13 cellular contexts compared by ENCODE assay signal in genomic region chr3:116579843-116580242, GRCh38.
A peak's percentile ranks its signal among the peaks of the same experiment; 100 is the strongest.
DNase-seq lines count a peak whose midpoint lies in the region; ATAC-seq and TF ChIP-seq lines count a peak whose summit lies in the region.
"Had no signal": no experiment of that assay in that cellular context is flagged by ENCODE, and none has a peak within 500 bp of the region (broad histone marks: within the 10 kb centered on the region; RNA-seq: fewer than 3 reads in every experiment).

No MANE protein-coding gene starts in this region.

- H3K4me3 ChIP-seq in A673 (ENCODE audit: low read depth, low read length, poor library complexity, severe bottlenecking): no peak overlapping the region
- H3K4me3 ChIP-seq in GM23248: no peak overlapping the region
- no peak overlapping the region for H3K4me3 ChIP-seq in SK-N-MC
- H3K4me3 ChIP-seq: BLaER1 had no signal

- TF ChIP-seq CTCF in A673 (conservative IDR thresholded peaks at IDR 0.05; ENCODE audit: low read depth, low read length): no peak

- H3K27me3 ChIP-seq in A673 (replicated peaks; ENCODE audit: insufficient read depth, low read depth, low read length, poor library complexity): no peaks in the 10 kb centered on the region
- H3K27me3 ChIP-seq in GM23248 (replicated peaks; ENCODE audit: insufficient read depth): no peaks in the 10 kb centered on the region
- H3K27me3 ChIP-seq: BLaER1 had no signal

- CTCF ChIA-PET in A673 (lab: Charles Lee): no interaction called here

- 5 to 8% methylated on average over 6 of the region's 6 CpGs for WGBS in GM23248 (ENCODE audit: low coverage in 1 of 2, low lambda C conversion rate in 2 of 2, missing lambda C conversion rate in 2 of 2), 2 experiments

- no peaks in the 10 kb centered on the region for H4K20me1 ChIP-seq in GM23248 (ENCODE audit: insufficient read depth)
- H4K20me1 ChIP-seq: BLaER1 had no signal

- DNase-seq in A673 (ENCODE audit: low spot score) (peak; percentile 66), GM23248 (peak; percentile 36), SK-N-MC (ENCODE audit: low read depth, low spot score) (peak; percentile 10), fibroblast of peridontal ligament (ENCODE audit: extremely low read depth) (peak; percentile 5), HCEC 1CT (no peak)
- DNase-seq: activated CD4-positive, alpha-beta T cell treated with anti-CD3 and anti-CD28 coated beads for 48 hours; cortex of kidney; left ventricle myocardium superior had no signal

- H3K79me2 ChIP-seq in GM23248 (ENCODE audit: insufficient read depth): no peaks in the 10 kb centered on the region

- H3K27ac ChIP-seq in A673 (ENCODE audit: low read depth, low read length, poor library complexity, severe bottlenecking) (no peak overlapping the region), GM23248 (no peak overlapping the region), SK-N-MC (no peak overlapping the region)
- H3K27ac ChIP-seq: BLaER1 had no signal

- intact Hi-C loops in A673 (cut with micrococcal nuclease; ENCODE audit: unreplicated experiment): no loop called here

- H3K9me2 ChIP-seq in GM23248 (ENCODE audit: insufficient read depth): no peaks in the 10 kb centered on the region

- H3K4me1 ChIP-seq in A673 (ENCODE audit: insufficient read depth, low read length, poor library complexity, severe bottlenecking) (no peaks in the 10 kb centered on the region), GM23248 (ENCODE audit: insufficient read depth) (no peaks in the 10 kb centered on the region)
- H3K4me1 ChIP-seq: BLaER1 had no signal

- H3K9ac ChIP-seq in GM23248 (no peak overlapping the region), SK-N-MC (ENCODE audit: insufficient read length) (no peak overlapping the region)
- H3K9ac ChIP-seq: BLaER1 had no signal

- ATAC-seq in GM18861 (IDR thresholded peaks at IDR 0.05; ENCODE audit: unreplicated experiment): no peak
- no peak for ATAC-seq in HG03378 (IDR thresholded peaks at IDR 0.05; ENCODE audit: unreplicated experiment)
- ATAC-seq in HG02981 (IDR thresholded peaks at IDR 0.05; ENCODE audit: unreplicated experiment): no peak
- ATAC-seq: left ventricle myocardium superior; stimulated activated memory B cell treated with anti-CD40 and anti-IgM and Interleukin-4, amounts not matched to agents 10 μg/mL and 1 μg/mL and 100 μg/mL, for 72 hours had no signal

- no peaks in the 10 kb centered on the region for H3K9me3 ChIP-seq in A673 (ENCODE audit: low read depth, low read length, poor library complexity, severe bottlenecking)
- H3K9me3 ChIP-seq in GM23248 (ENCODE audit: low read depth): no peaks in the 10 kb centered on the region
- H3K9me3 ChIP-seq in SK-N-MC (ENCODE audit: low read depth, low read length): no peaks in the 10 kb centered on the region
- H3K9me3 ChIP-seq: BLaER1 had no signal

- H3K4me2 ChIP-seq in GM23248 (ENCODE audit: unreplicated experiment): no peak overlapping the region
- H3K4me2 ChIP-seq: BLaER1 had no signal

- no peaks in the 10 kb centered on the region for H3F3A ChIP-seq in GM23248 (ENCODE audit: insufficient read depth)

- no peak overlapping the region for H2AFZ ChIP-seq in GM23248

- no peaks in the 10 kb centered on the region for H3K36me3 ChIP-seq in A673 (ENCODE audit: insufficient read depth, low read length, poor library complexity, severe bottlenecking)
- no peaks in the 10 kb centered on the region for H3K36me3 ChIP-seq in GM23248 (ENCODE audit: low read depth)
- no peaks in the 10 kb centered on the region for H3K36me3 ChIP-seq in SK-N-MC (ENCODE audit: insufficient read depth, low read length)
- H3K36me3 ChIP-seq: BLaER1 had no signal

- POLR2A ChIA-PET in A673 (lab: Charles Lee; ENCODE audit: low non-redundant PET): no interaction called here

- BruUV-seq in A673 (replicated peaks; lab: Mats Ljungman, UMichigan): no TSS peak

- in situ Hi-C loops in GM23248 (cut with MboI): no loop called here
